ENCODE assay signal across 9 cellular contexts in genomic region chr11:72102162-72102561, GRCh38. TPM values are rescaled to one million over a fixed set of nuclear protein-coding genes. Genes with fewer than 3 reads are reported as not detected.
DNase-seq lines count a peak whose midpoint lies in the region; ATAC-seq and TF ChIP-seq lines count a peak whose summit lies in the region.
"Had no signal": no experiment of that assay in that cellular context is flagged by ENCODE, and none has a peak within 500 bp of the region (broad histone marks: within the 10 kb centered on the region; RNA-seq: fewer than 3 reads in every experiment).

No MANE protein-coding gene starts in this region.

- no peaks in the 10 kb centered on the region for H4K20me1 ChIP-seq in PC-9 (ENCODE audit: insufficient read depth)

- no peak for TF ChIP-seq POLR2A in GM18505 (IDR thresholded peaks at IDR 0.05; ENCODE audit: borderline replicate concordance, extremely low read depth, insufficient read depth, insufficient read length)

- intact Hi-C loops in PC-9 (cut with micrococcal nuclease; ENCODE audit: unreplicated experiment): loop anchor here (5.0 kb wide), 1 partner anchor 80 kb away; no protein-coding TSS in a partner anchor

- TF ChIP-seq CTCF in PC-9 (conservative IDR thresholded peaks at IDR 0.05) (no peak), epithelial cell of esophagus (IDR thresholded peaks at IDR 0.05; ENCODE audit: insufficient read depth, low read depth, low read length, missing control alignments) (no peak), parathyroid adenoma (IDR thresholded peaks at IDR 0.05) (no peak)

- H3K9me3 ChIP-seq in ES-I3 (ENCODE audit: control insufficient read depth, insufficient read depth, low read length) (no peaks in the 10 kb centered on the region), PC-9 (ENCODE audit: insufficient read depth, low read depth) (no peaks in the 10 kb centered on the region), parathyroid adenoma (ENCODE audit: control insufficient read depth, low read length) (no peaks in the 10 kb centered on the region)

- H3K27me3 ChIP-seq in PC-9 (ENCODE audit: insufficient read depth, low read depth) (no peaks in the 10 kb centered on the region), parathyroid adenoma (ENCODE audit: control insufficient read depth, insufficient read depth, low read length) (no peaks in the 10 kb centered on the region)

- H3K4me1 ChIP-seq in ES-I3 (ENCODE audit: insufficient read depth, low read length) (0 out of 2 replicates have a peak, but pooled peaks cover 4% of the 10 kb centered on the region), PC-9 (replicated peaks; ENCODE audit: insufficient read depth) (peaks cover 13% of the 10 kb centered on the region), parathyroid adenoma (peaks cover 5% of the 10 kb centered on the region)

- BruUV-seq in PC-9 (replicated peaks; lab: Mats Ljungman, UMichigan): no TSS peak

- ATAC-seq in GM18498 (IDR thresholded peaks at IDR 0.05; ENCODE audit: unreplicated experiment) (no peak), HG03280 (IDR thresholded peaks at IDR 0.05; ENCODE audit: unreplicated experiment) (no peak), GM18505 (IDR thresholded peaks at IDR 0.05; ENCODE audit: unreplicated experiment) (no peak)

- peaks cover 15% of the 10 kb centered on the region; the same call in 1 of the 2 replicates for H3F3A ChIP-seq in PC-9 (ENCODE audit: insufficient read depth, low read depth)

- POLR2A ChIA-PET in PC-9 (lab: Charles Lee; ENCODE audit: unreplicated experiment): no interaction called here

- H3K27ac ChIP-seq in PC-9 (peak overlapping the region; percentile 71), parathyroid adenoma (peak overlapping the region; percentile 91)

- DNase-seq in PC-9 (no peak), epithelial cell of esophagus (ENCODE audit: low read depth) (no peak), NCI-H510A (lab: John Stamatoyannopoulos, UW) (no peak)

- H3K9ac ChIP-seq in ES-I3 (ENCODE audit: low read depth, low read length) (peak overlapping the region; percentile 92), parathyroid adenoma (no peak overlapping the region)

- H3K4me2 ChIP-seq in PC-9 (peak overlapping the region; percentile 97), parathyroid adenoma (ENCODE audit: low read length) (peak overlapping the region; percentile 95)

- H3K9me2 ChIP-seq in PC-9 (ENCODE audit: insufficient read depth): no peaks in the 10 kb centered on the region

- CTCF ChIA-PET in PC-9 (lab: Charles Lee): no interaction called here

- H3K4me3 ChIP-seq in PC-9 (peak overlapping the region; percentile 95), epithelial cell of esophagus (ENCODE audit: low read length) (peak overlapping the region; percentile 99), parathyroid adenoma (ENCODE audit: low read depth, low read length) (peak overlapping the region; percentile 87)

- H2AFZ ChIP-seq in PC-9 (no peak overlapping the region; the same call in 1 of the 2 replicates), parathyroid adenoma (no peak overlapping the region)

- H3K79me2 ChIP-seq in PC-9 (ENCODE audit: low read depth): peaks cover 38% of the 10 kb centered on the region
- peaks cover 12% of the 10 kb centered on the region for H3K79me2 ChIP-seq in parathyroid adenoma

- H3K36me3 ChIP-seq in ES-I3 (ENCODE audit: insufficient read depth, low read length): peaks cover 4% of the 10 kb centered on the region
- peaks cover 2% of the 10 kb centered on the region; the same call in 1 of the 2 replicates for H3K36me3 ChIP-seq in PC-9 (ENCODE audit: low read depth)
- no peaks in the 10 kb centered on the region for H3K36me3 ChIP-seq in parathyroid adenoma (ENCODE audit: control insufficient read depth, insufficient read depth, low read length)

RNA-seq across cellular contexts. Expression of gene LAMTOR1, which starts 0.9 kb away (rescaled TPM):
- total RNA-seq in PC-9 (2021): 94.6 and 107 TPM in 2 replicates

RNA-seq across cellular contexts. Expression of gene TOMT, which starts 3.6 kb away (rescaled TPM):
- not detected in 2 replicates for total RNA-seq in PC-9 (2021)
- total RNA-seq: glomerular endothelial cell had no signal

RNA-seq across cellular contexts. Expression of gene ANAPC15, which starts 10.3 kb away (rescaled TPM):
- total RNA-seq in PC-9 (2021): 77.2 and 97.8 TPM in 2 replicates

RNA-seq across cellular contexts. Expression of gene LRRC51, which starts 21.5 kb away (rescaled TPM):
- total RNA-seq in PC-9 (2021): 17.5 and 19.6 TPM in 2 replicates

RNA-seq across cellular contexts. Expression of gene NUMA1, which starts 21.8 kb away (rescaled TPM):
- total RNA-seq in PC-9 (2021): 221 and 267 TPM in 2 replicates
